21 cellular contexts compared by ENCODE assay signal in genomic region chr2:235950473-235950809, GRCh38.
DNase-seq lines count a peak whose midpoint lies in the region; ATAC-seq and TF ChIP-seq lines count a peak whose summit lies in the region.
"Had no signal": no experiment of that assay in that cellular context is flagged by ENCODE, and none has a peak within 500 bp of the region (broad histone marks: within the 10 kb centered on the region; RNA-seq: fewer than 3 reads in every experiment).

No MANE protein-coding gene starts in this region.

- H3K36me3 Mint-ChIP-seq in glutamatergic neuron (ENCODE audit: unreplicated experiment), result no peaks in the 10 kb centered on the region
- H3K36me3 Mint-ChIP-seq in nephron progenitor cell (ENCODE audit: low read depth), result no peaks in the 10 kb centered on the region

- intact Hi-C loops in spleen (cut with DNase I; ENCODE audit: low total_unique reads) (no loop called here), Right ventricle myocardium inferior (cut with DNase I) (no loop called here)

- no peak overlapping the region for H3K4me3 ChIP-seq in H7 (ENCODE audit: insufficient read depth, low read depth, low read length)
- H3K4me3 ChIP-seq in spleen, result no peak overlapping the region
- H3K4me3 ChIP-seq: HAP-1 had no signal

- no peak overlapping the region for H3K27ac ChIP-seq in spleen
- H3K27ac ChIP-seq: C4-2B, HL-60, KMS-11, RWPE1 had no signal

- H3K27me3 ChIP-seq in H7 (ENCODE audit: control insufficient read depth, insufficient read depth, low read length), result no peaks in the 10 kb centered on the region
- peaks cover 0 to 5% (median 0%) of the 10 kb centered on the region in 7 donors for H3K27me3 ChIP-seq in spleen (replicated peaks in 1 of 7)

- ATAC-seq in Right ventricle myocardium inferior, result no peak

- no peak overlapping the region for H3K4me3 Mint-ChIP-seq in glutamatergic neuron (ENCODE audit: unreplicated experiment)
- H3K4me3 Mint-ChIP-seq in nephron progenitor cell, result no peak overlapping the region

- peaks cover 3% of the 10 kb centered on the region for H3K9me3 Mint-ChIP-seq in glutamatergic neuron (ENCODE audit: unreplicated experiment)
- no peaks in the 10 kb centered on the region for H3K9me3 Mint-ChIP-seq in nephron progenitor cell
- H3K9me3 Mint-ChIP-seq: CD8-positive, alpha-beta memory T cell had no signal

- DNase-seq in H7 (peak; percentile 76), glutamatergic neuron (no peak), nephron progenitor cell (peak; percentile 21), spleen (peak; percentile 10), HuH-7 (ENCODE audit: low spot score) (no peak), Right ventricle myocardium inferior (ENCODE audit: missing footprints) (no peak), SHP77 treated with DMSO at 0.1 percent for 48 hours (lab: John Stamatoyannopoulos, UW) (no peak)
- DNase-seq: Calu3; CD8-positive, alpha-beta memory T cell; DMS153; IMR-90; NCI-H1092 treated with DMSO at 0.1 percent for 48 hours; NCI-H1436 treated with DMSO at 0.1 percent for 48 hours; NCI-H1930; NCI-H2227 treated with DMSO at 0.1 percent for 48 hours; NCI-H510A had no signal

- no peaks in the 10 kb centered on the region for H3K9me3 ChIP-seq in spleen
- H3K9me3 ChIP-seq: HAP-1 had no signal

- H3K27ac Mint-ChIP-seq in glutamatergic neuron (ENCODE audit: unreplicated experiment), result peak overlapping the region; percentile 67
- peak overlapping the region; percentile 93 for H3K27ac Mint-ChIP-seq in nephron progenitor cell
- H3K27ac Mint-ChIP-seq: CD8-positive, alpha-beta memory T cell had no signal

- peaks cover 0 to 7% (median 0%) of the 10 kb centered on the region in 6 donors for H3K4me1 ChIP-seq in spleen
- H3K4me1 ChIP-seq: HAP-1 had no signal

- H3K36me3 ChIP-seq in H7 (replicated peaks; ENCODE audit: control insufficient read depth, insufficient read depth, low read length) (no peaks in the 10 kb centered on the region), spleen (no peaks in the 10 kb centered on the region)
- H3K36me3 ChIP-seq: HAP-1 had no signal

- no peak for TF ChIP-seq CTCF in glutamatergic neuron (IDR thresholded peaks at IDR 0.05; ENCODE audit: partially characterized antibody, unreplicated experiment)
- TF ChIP-seq CTCF in nephron progenitor cell (IDR thresholded peaks at IDR 0.05), result no peak
- no peak for TF ChIP-seq CTCF in spleen (IDR thresholded peaks at IDR 0.05 in 8 of 11, conservative IDR thresholded peaks at IDR 0.05 in 3 of 11)

- H3K27me3 Mint-ChIP-seq in glutamatergic neuron (ENCODE audit: unreplicated experiment) (no peaks in the 10 kb centered on the region), nephron progenitor cell (ENCODE audit: low read depth, poor library complexity) (no peaks in the 10 kb centered on the region)

- no peak for TF ChIP-seq POLR2A in spleen (IDR thresholded peaks at IDR 0.05)

- WGBS in spleen, 5 donors, result 48 to 66% (median 55%) methylated on average over 3 of the region's 3 CpGs

- H3K4me1 Mint-ChIP-seq in glutamatergic neuron (ENCODE audit: low read depth, unreplicated experiment) (peaks cover 19% of the 10 kb centered on the region), nephron progenitor cell (peaks cover 26% of the 10 kb centered on the region)

Comparison
In these comparisons a context has a peak if more than half of its experiments do, and no peak if none do; other contexts are left out.
1. DNase-seq: peak in H7 (single experiment), nephron progenitor cell (single experiment) and spleen (single experiment); none in glutamatergic neuron (single experiment), HuH-7 (single experiment), Right ventricle myocardium inferior (single experiment) and SHP77 treated with DMSO at 0.1 percent for 48 hours (single experiment).